Comparison of ENCODE assay signal across 9 cellular contexts in genomic region chr11:45846174-45846675, GRCh38. TPM values are rescaled to one million over a fixed set of nuclear protein-coding genes. Genes with fewer than 3 reads are reported as not detected.
DNase-seq lines count a peak whose midpoint lies in the region; ATAC-seq and TF ChIP-seq lines count a peak whose summit lies in the region.
"Had no signal": no experiment of that assay in that cellular context is flagged by ENCODE, and none has a peak within 500 bp of the region (broad histone marks: within the 10 kb centered on the region; RNA-seq: fewer than 3 reads in every experiment).

No MANE protein-coding gene starts in this region.

- no peak overlapping the region for H3K4me3 ChIP-seq in mucosa of rectum (ENCODE audit: low read length in 2 of 2)
- H3K4me3 ChIP-seq in thoracic aorta, result peak overlapping the region; percentile 96

- TF ChIP-seq CTCF in thoracic aorta (IDR thresholded peaks at IDR 0.05), result no peak

- H3K27ac ChIP-seq in angular gyrus (ENCODE audit: low read depth, low read length) (peak overlapping the region; percentile 92), mucosa of rectum (ENCODE audit: low read depth in 2 of 2, low read length in 2 of 2) (peak overlapping the region; percentile 94 to 96), thoracic aorta (peak overlapping the region; percentile 73 to 97)

- no peak for ATAC-seq in thoracic aorta (ENCODE audit: insufficient number of reproducible peaks, low FRiP score, low read depth)

- H3K4me3 Mint-ChIP-seq in activated T-cell treated with anti-CD3 and anti-CD28 coated beads, Interleukin-2, amount 50 U/mL, for 24 hours, result peak overlapping the region; percentile 85

- H3K27me3 ChIP-seq in mucosa of rectum (ENCODE audit: control insufficient read depth in 2 of 2, insufficient read depth in 2 of 2, low read length in 2 of 2), result no peaks in the 10 kb centered on the region
- H3K27me3 ChIP-seq in thoracic aorta (replicated peaks; ENCODE audit: insufficient read depth), result no peaks in the 10 kb centered on the region

- peaks cover 53% of the 10 kb centered on the region for H3K4me1 Mint-ChIP-seq in activated T-cell treated with anti-CD3 and anti-CD28 coated beads, Interleukin-2, amount 50 U/mL, for 24 hours (ENCODE audit: low read depth)

- H3K9me3 Mint-ChIP-seq in activated T-cell treated with anti-CD3 and anti-CD28 coated beads, Interleukin-2, amount 50 U/mL, for 24 hours, result no peaks in the 10 kb centered on the region
- H3K9me3 Mint-ChIP-seq: endodermal cell had no signal

- no peak for DNase-seq in activated T-cell treated with anti-CD3 and anti-CD28 coated beads, Interleukin-2, amount 50 U/mL, for 24 hours
- DNase-seq in activated T-cell treated with anti-CD3 and anti-CD28 coated beads, Interleukin-2, amount 50 U/mL, for 48 hours, result no peak
- DNase-seq in thoracic aorta (ENCODE audit: low spot score), result no peak
- no peak for DNase-seq in foreskin melanocyte
- no peak for DNase-seq in hippocampal formation (lab: John Stamatoyannopoulos, UW)
- no peak for DNase-seq in NCI-H345 (lab: John Stamatoyannopoulos, UW)
- DNase-seq: endodermal cell had no signal

- H3K9ac ChIP-seq in mucosa of rectum (ENCODE audit: low read depth in 1 of 2, low read length in 2 of 2), result peak overlapping the region; percentile 66 to 71

- H3K27ac Mint-ChIP-seq in activated T-cell treated with anti-CD3 and anti-CD28 coated beads, Interleukin-2, amount 50 U/mL, for 24 hours, result peak overlapping the region; percentile 93

- no peaks in the 10 kb centered on the region for H3K9me3 ChIP-seq in mucosa of rectum (ENCODE audit: control insufficient read depth in 2 of 2, low read length in 2 of 2)
- H3K9me3 ChIP-seq in thoracic aorta, result no peaks in the 10 kb centered on the region

- H3K36me3 Mint-ChIP-seq in activated T-cell treated with anti-CD3 and anti-CD28 coated beads, Interleukin-2, amount 50 U/mL, for 24 hours (ENCODE audit: low read depth), result peaks cover 2% of the 10 kb centered on the region

- no peaks in the 10 kb centered on the region for H3K36me3 ChIP-seq in mucosa of rectum (ENCODE audit: control insufficient read depth in 2 of 2, insufficient read depth in 2 of 2, low read length in 2 of 2)
- no peaks in the 10 kb centered on the region for H3K36me3 ChIP-seq in thoracic aorta

- H3K4me1 ChIP-seq in mucosa of rectum (ENCODE audit: control insufficient read depth in 2 of 2, insufficient read depth in 2 of 2, low read length in 2 of 2), result peaks cover 23 to 37% of the 10 kb centered on the region in 2 donors
- peaks cover 22 to 43% of the 10 kb centered on the region in 2 donors for H3K4me1 ChIP-seq in thoracic aorta (ENCODE audit: control insufficient read depth in 1 of 2, low read depth in 2 of 2)

- no peaks in the 10 kb centered on the region for H3K27me3 Mint-ChIP-seq in activated T-cell treated with anti-CD3 and anti-CD28 coated beads, Interleukin-2, amount 50 U/mL, for 24 hours

RNA-seq across cellular contexts. Expression of gene CRY2, which starts 1.1 kb away (rescaled TPM):
- 10 to 100 TPM; 41.2 to 54.4 TPM for total RNA-seq in thoracic aorta

RNA-seq across cellular contexts. Expression of gene MAPK8IP1, which starts 39.2 kb away (rescaled TPM):
- total RNA-seq in thoracic aorta, result 10 to 100 TPM in 1 of 2 donors, 1 to 10 TPM in 1; 9.5 to 10.4 TPM

RNA-seq across cellular contexts. Expression of gene SLC35C1, which starts 41.3 kb away (rescaled TPM):
- total RNA-seq in thoracic aorta, result 10 to 100 TPM; 18.8 to 28.4 TPM
